Comparison of ENCODE assay signal across 11 cellular contexts in the genomic region with DNA sequence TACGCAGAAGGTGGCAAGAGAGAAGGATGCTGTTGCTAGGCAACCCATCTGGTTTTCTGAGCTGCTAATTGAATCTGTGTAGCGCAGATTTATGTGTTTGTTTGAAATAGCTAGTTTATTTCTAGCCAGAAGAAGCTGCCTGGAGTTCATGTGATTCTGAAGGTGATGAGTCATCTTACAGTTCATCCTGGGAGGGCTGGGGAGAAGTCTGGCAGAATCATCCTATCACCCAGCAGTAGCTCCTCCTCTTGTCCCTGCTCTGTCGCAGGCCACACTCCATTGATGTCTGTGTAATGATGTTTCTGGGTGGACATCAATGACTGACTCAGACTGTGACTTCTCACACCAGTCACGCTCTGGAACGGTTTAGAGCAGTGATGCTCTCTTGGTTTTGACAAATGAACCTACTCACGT. TPM values are rescaled to one million over a fixed set of nuclear protein-coding genes. Genes with fewer than 3 reads are reported as not detected.
DNase-seq lines count a peak whose midpoint lies in the region; ATAC-seq and FAIRE-seq lines count a peak whose summit lies in the region.
"Had no signal": no experiment of that assay in that cellular context is flagged by ENCODE, and none has a peak within 500 bp of the region (broad histone marks: within the 10 kb centered on the region; RNA-seq: fewer than 3 reads in every experiment).

No MANE protein-coding gene starts in this region.

- H3K9me3 Mint-ChIP-seq in activated CD4-positive, alpha-beta T cell treated with anti-CD3 and anti-CD28 coated beads for 36 hours (ENCODE audit: low read depth), result no peaks in the 10 kb centered on the region

- H3K36me3 Mint-ChIP-seq in activated CD4-positive, alpha-beta T cell treated with anti-CD3 and anti-CD28 coated beads for 36 hours (ENCODE audit: low read depth), result no peaks in the 10 kb centered on the region
- H3K36me3 Mint-ChIP-seq: activated naive CD8-positive, alpha-beta T cell had no signal

- H3K27ac ChIP-seq in temporal lobe (ENCODE audit: low read depth, low read length), result peak overlapping the region; percentile 51
- H3K27ac ChIP-seq: C4-2B had no signal

- intact Hi-C loops in activated CD4-positive, alpha-beta T cell treated with anti-CD3 and anti-CD28 coated beads for 36 hours (cut with DNase I, micrococcal nuclease), result loop anchor here in 1 of 2 experiments (5.0 kb wide), 1 partner anchor 203 kb away; no protein-coding TSS in a partner anchor

- no peak for FAIRE-seq in frontal cortex (lab: Jason Lieb, UNC)

- CTCF ChIA-PET in activated CD4-positive, alpha-beta T cell treated with anti-CD3 and anti-CD28 coated beads for 36 hours (lab: Charles Lee), result interaction anchor here (0.5 to 2.6 kb wide), 5 partner anchors 16 to 392 kb away, joined by 3 to 11 read pairs (median 3); a partner anchor contains a TSS

- POLR2A ChIA-PET in activated CD4-positive, alpha-beta T cell treated with anti-CD3 and anti-CD28 coated beads for 36 hours (lab: Charles Lee), result no interaction called here

- peak; percentile 10 for DNase-seq in activated CD4-positive, alpha-beta T cell treated with anti-CD3 and anti-CD28 coated beads for 36 hours
- DNase-seq in activated CD4-positive, alpha-beta T cell treated with anti-CD3 and anti-CD28 coated beads, Interleukin-2, amount 50 U/mL, for 1 hour, result no peak
- DNase-seq in RPMI7951 (ENCODE audit: low read depth) (peak; percentile 79), frontal cortex (ENCODE audit: low spot score in 2 of 2) (peak; percentile 30 to 58)
- DNase-seq: T-helper 1 cell had no signal

- H3K27ac Mint-ChIP-seq in activated CD4-positive, alpha-beta T cell treated with anti-CD3 and anti-CD28 coated beads for 36 hours, result no peak overlapping the region
- H3K27ac Mint-ChIP-seq: activated naive CD8-positive, alpha-beta T cell had no signal

- no peak overlapping the region for H3K4me3 Mint-ChIP-seq in activated CD4-positive, alpha-beta T cell treated with anti-CD3 and anti-CD28 coated beads for 36 hours
- H3K4me3 Mint-ChIP-seq: activated naive CD8-positive, alpha-beta T cell had no signal

- H3K27me3 Mint-ChIP-seq in activated CD4-positive, alpha-beta T cell treated with anti-CD3 and anti-CD28 coated beads for 36 hours, result peaks cover 9% of the 10 kb centered on the region

- peaks cover 8% of the 10 kb centered on the region for H3K4me1 Mint-ChIP-seq in activated CD4-positive, alpha-beta T cell treated with anti-CD3 and anti-CD28 coated beads for 36 hours

- ATAC-seq in activated CD4-positive, alpha-beta T cell treated with anti-CD3 and anti-CD28 coated beads for 36 hours, result no peak
- ATAC-seq in HG03469 (IDR thresholded peaks at IDR 0.05; ENCODE audit: unreplicated experiment) (no peak), HG02870 (IDR thresholded peaks at IDR 0.05; ENCODE audit: unreplicated experiment) (no peak), GM19023 (IDR thresholded peaks at IDR 0.05; ENCODE audit: unreplicated experiment) (no peak)

RNA-seq across cellular contexts. Expression of a gene that starts 4.8 kb away (rescaled TPM):
- 10 to 100 TPM; 81.3 to 85.6 TPM for total RNA-seq in activated CD4-positive, alpha-beta T cell treated with anti-CD3 and anti-CD28 coated beads for 36 hours
- total RNA-seq in RPMI7951 (2014; rRNA removed; shearing (Covaris generic)), result 104 and 136 TPM in 2 replicates
- total RNA-seq in frontal cortex (47.3 TPM), temporal lobe (39.3 TPM)

RNA-seq across cellular contexts. Expression of a gene that starts 5.6 kb away (rescaled TPM):
- total RNA-seq in activated CD4-positive, alpha-beta T cell treated with anti-CD3 and anti-CD28 coated beads for 36 hours, result not detected
- not detected in 2 replicates for total RNA-seq in RPMI7951 (2014; rRNA removed; shearing (Covaris generic))
- not detected for total RNA-seq in frontal cortex
- total RNA-seq in temporal lobe, result not detected

RNA-seq across cellular contexts. Expression of a gene that starts 57.8 kb away (rescaled TPM):
- 10 to 100 TPM; 60.9 to 86.3 TPM for total RNA-seq in activated CD4-positive, alpha-beta T cell treated with anti-CD3 and anti-CD28 coated beads for 36 hours
- total RNA-seq in RPMI7951 (2014; rRNA removed; shearing (Covaris generic)), result 74.9 and 101 TPM in 2 replicates
- total RNA-seq in frontal cortex (73.0 TPM), temporal lobe (52.4 TPM)
